In the genomic region with DNA sequence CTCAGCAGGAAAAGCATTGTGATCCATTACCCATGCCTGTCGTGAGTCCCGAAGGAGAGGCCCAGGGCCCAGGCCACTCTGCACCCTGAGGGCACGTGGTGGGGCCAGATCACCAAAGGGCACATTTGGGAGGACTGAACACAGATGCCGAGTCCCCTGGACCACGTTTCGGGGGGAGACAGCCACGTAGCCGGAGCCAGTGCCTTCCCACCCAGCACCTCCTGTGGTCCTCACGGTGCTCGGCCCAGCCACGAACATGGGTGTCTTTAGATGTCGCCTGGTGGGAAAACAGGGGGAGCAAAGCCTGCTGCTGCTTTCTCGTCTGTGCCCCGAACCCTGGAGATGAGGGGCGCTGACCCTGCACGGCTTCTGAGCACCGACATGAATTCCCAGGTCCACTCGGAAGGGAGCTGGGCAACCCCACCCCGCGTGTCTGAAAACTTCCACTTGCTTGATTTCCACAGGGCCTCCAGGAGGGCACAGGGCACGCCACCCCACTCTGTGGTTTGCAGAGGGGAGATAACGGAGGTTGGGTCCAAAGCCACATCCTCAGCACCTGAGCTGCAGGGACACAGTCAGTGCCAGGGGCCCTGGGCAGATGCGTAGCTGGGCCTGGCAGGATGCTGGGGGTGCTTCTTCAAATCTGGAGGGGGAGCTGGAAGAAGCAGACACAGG, we compare ENCODE assay signal across 16 cellular contexts. TPM values are rescaled to one million over a fixed set of nuclear protein-coding genes. Genes with fewer than 3 reads are reported as not detected.
DNase-seq lines count a peak whose midpoint lies in the region; ATAC-seq and TF ChIP-seq lines count a peak whose summit lies in the region.
"Had no signal": no experiment of that assay in that cellular context is flagged by ENCODE, and none has a peak within 500 bp of the region (broad histone marks: within the 10 kb centered on the region; RNA-seq: fewer than 3 reads in every experiment).

No MANE protein-coding gene starts in this region.

- H3K9me3 Mint-ChIP-seq in endodermal cell, result peaks cover 9% of the 10 kb centered on the region

- H3K36me3 Mint-ChIP-seq in endodermal cell (ENCODE audit: low read depth), result no peaks in the 10 kb centered on the region

- intact Hi-C loops in right cardiac atrium (cut with DNase I) (no loop called here), left cardiac atrium (cut with DNase I) (no loop called here), spleen (cut with DNase I; ENCODE audit: low total_unique reads) (no loop called here)

- 94% methylated on average over 23 of the region's 23 CpGs for WGBS in right cardiac atrium
- WGBS in endodermal cell (ENCODE audit: insufficient coverage in 1 of 2, insufficient read length in 1 of 2), 2 experiments, result 93% methylated on average over 17 to 23 of the region's 23 CpGs
- 69 to 84% (median 78%) methylated on average over 19 to 23 of the region's 23 CpGs for whole genome bisulfite sequencing in spleen, 5 donors

- no peaks in the 10 kb centered on the region for H3K27me3 ChIP-seq in right cardiac atrium (ENCODE audit: control insufficient read depth, insufficient read depth)
- no peaks in the 10 kb centered on the region for H3K27me3 ChIP-seq in endodermal cell (ENCODE audit: control insufficient read depth, insufficient read depth, low read length, poor library complexity, severe bottlenecking)
- H3K27me3 ChIP-seq in spleen (replicated peaks in 1 of 7), result peaks cover 0 to 4% (median 0%) of the 10 kb centered on the region in 7 donors

- no peak overlapping the region for H3K27ac Mint-ChIP-seq in endodermal cell

- H3K36me3 ChIP-seq in KOPT-K1 (ENCODE audit: insufficient read depth, low read length) (no peaks in the 10 kb centered on the region), endodermal cell (ENCODE audit: control insufficient read depth, insufficient read depth, low read length) (no peaks in the 10 kb centered on the region), spleen (peaks cover 0 to 28% (median 3%) of the 10 kb centered on the region in 6 donors)
- H3K36me3 ChIP-seq: HAP-1 had no signal

- H3K4me1 ChIP-seq in right cardiac atrium (ENCODE audit: control insufficient read depth, insufficient read depth, low read length) (no peaks in the 10 kb centered on the region), endodermal cell (ENCODE audit: control insufficient read depth, insufficient read depth, low read length) (no peaks in the 10 kb centered on the region), spleen (peaks cover 28 to 49% (median 43%) of the 10 kb centered on the region in 6 donors)
- H3K4me1 ChIP-seq: HAP-1 had no signal

- no peak overlapping the region for H3K9ac ChIP-seq in endodermal cell (ENCODE audit: extremely low read depth, low read length, poor library complexity, severe bottlenecking)

- H3K4me1 Mint-ChIP-seq in endodermal cell, result no peaks in the 10 kb centered on the region

- H3K4me3 ChIP-seq in right cardiac atrium (ENCODE audit: low read length) (no peak overlapping the region), endodermal cell (ENCODE audit: low read length) (no peak overlapping the region), spleen (no peak overlapping the region)
- H3K4me3 ChIP-seq: HAP-1 had no signal

- TF ChIP-seq CTCF in endodermal cell (conservative IDR thresholded peaks at IDR 0.05), result no peak
- no peak for TF ChIP-seq CTCF in spleen (IDR thresholded peaks at IDR 0.05 in 8 of 11, conservative IDR thresholded peaks at IDR 0.05 in 3 of 11)

- H3K9me3 ChIP-seq in right cardiac atrium (ENCODE audit: control insufficient read depth, low read length) (no peaks in the 10 kb centered on the region), KOPT-K1 (ENCODE audit: insufficient read depth, low read length, poor library complexity, severe bottlenecking) (no peaks in the 10 kb centered on the region), endodermal cell (ENCODE audit: control insufficient read depth, low read length) (no peaks in the 10 kb centered on the region), spleen (no peaks in the 10 kb centered on the region)
- H3K9me3 ChIP-seq: HAP-1 had no signal

- DNase-seq in right cardiac atrium (peak in 2 of 3 donors; percentile 12 to 45), left cardiac atrium (no peak), endodermal cell (no peak), spleen (peak; percentile 71), T-helper 1 cell (no peak), NCI-H226 (no peak), putamen (ENCODE audit: low spot score) (no peak)
- DNase-seq: ACHN; CD4-positive, alpha-beta memory T cell; DMS153; GF-D8 had no signal

- no peak for TF ChIP-seq POLR2A in spleen (IDR thresholded peaks at IDR 0.05)

- H3K4me3 Mint-ChIP-seq in endodermal cell, result no peak overlapping the region
- H3K4me3 Mint-ChIP-seq: CD4-positive, alpha-beta memory T cell had no signal

- H3K27ac ChIP-seq in right cardiac atrium (ENCODE audit: low read length) (no peak overlapping the region), KOPT-K1 (ENCODE audit: low read depth, low read length, poor library complexity, severe bottlenecking) (peak overlapping the region; percentile 53), endodermal cell (ENCODE audit: low read depth, low read length) (peak overlapping the region; percentile 70), spleen (no peak overlapping the region)
- H3K27ac ChIP-seq: C4-2B had no signal

- H3K27me3 Mint-ChIP-seq in endodermal cell (ENCODE audit: insufficient read depth), result no peaks in the 10 kb centered on the region

- ATAC-seq in right cardiac atrium (no peak), left cardiac atrium (no peak)

RNA-seq across cellular contexts. Expression of gene CBFA2T3, which starts 14.4 kb away (rescaled TPM):
- total RNA-seq in right cardiac atrium (1 to 10 TPM; 5.6 to 8.5 (median 6.9) TPM), left cardiac atrium (1 to 10 TPM; 6.5 to 6.6 TPM), endodermal cell (1 to 10 TPM; 1.0 to 3.1 TPM), spleen (10 to 100 TPM; 10.5 to 59.8 (median 56.3) TPM)
- polyA plus RNA-seq in right cardiac atrium (7.3 TPM), spleen (10 to 100 TPM in 2 of 3 donors, 1 to 10 TPM in 1; 8.4 to 25.1 (median 14.3) TPM)
- polyA plus RNA-seq in endodermal cell (2013, experiment 1 of 2), result 5.5 TPM
- polyA plus RNA-seq in endodermal cell (2013, experiment 2 of 2), result 4.3 TPM
- total RNA-seq: A172, HT1080 had no signal

Comparison
In these comparisons a context has a peak if more than half of its experiments do, and no peak if none do; other contexts are left out.
1. DNase-seq: peak in right cardiac atrium (2 of 3) and spleen (single experiment); none in left cardiac atrium (single experiment), endodermal cell (single experiment), T-helper 1 cell (0 of 5), NCI-H226 (single experiment) and putamen (single experiment).
2. H3K27ac ChIP-seq: peak in KOPT-K1 (single experiment) and endodermal cell (single experiment); none in right cardiac atrium (single experiment) and spleen (0 of 8).